ENCODE assay signal across 20 cellular contexts in the genomic region with DNA sequence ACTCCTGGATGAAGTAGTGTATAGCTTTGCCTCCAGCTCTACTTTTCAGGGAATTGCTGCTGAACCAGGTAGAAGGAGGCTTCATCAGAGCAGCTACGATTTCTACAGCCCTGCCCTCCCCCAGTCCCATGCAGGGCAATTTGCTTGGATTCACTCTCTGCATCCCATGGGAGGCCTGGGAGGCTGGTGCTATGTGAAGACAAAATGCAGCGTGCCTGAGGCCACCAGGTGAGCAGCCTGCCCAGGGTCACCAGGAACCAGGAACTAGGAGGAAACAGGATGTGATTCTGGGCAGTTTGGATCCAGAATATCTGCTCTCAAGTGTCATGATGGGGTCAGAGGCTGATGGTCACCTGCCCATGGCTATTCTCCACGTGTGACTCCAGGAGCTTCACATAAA.
DNase-seq lines count a peak whose midpoint lies in the region; ATAC-seq and TF ChIP-seq lines count a peak whose summit lies in the region.
"Had no signal": no experiment of that assay in that cellular context is flagged by ENCODE, and none has a peak within 500 bp of the region (broad histone marks: within the 10 kb centered on the region; RNA-seq: fewer than 3 reads in every experiment).

No MANE protein-coding gene starts in this region.

- no peaks in the 10 kb centered on the region for H3K36me3 ChIP-seq in RWPE2 (ENCODE audit: low read depth)
- no peaks in the 10 kb centered on the region for H3K36me3 ChIP-seq in neuronal stem cell (replicated peaks in 1 of 2; ENCODE audit: control insufficient read depth in 2 of 2, insufficient read depth in 2 of 2, low read length in 2 of 2)
- H3K36me3 ChIP-seq: BLaER1 had no signal

- H2AK5ac ChIP-seq in neuronal stem cell (ENCODE audit: low read depth, low read length), result no peak overlapping the region

- no peak overlapping the region for H3K23ac ChIP-seq in neuronal stem cell (ENCODE audit: low read depth, low read length, poor library complexity)

- H3K4me1 ChIP-seq in RWPE2 (ENCODE audit: insufficient read depth, poor library complexity, severe bottlenecking), result no peaks in the 10 kb centered on the region
- no peaks in the 10 kb centered on the region for H3K4me1 ChIP-seq in neuronal stem cell (ENCODE audit: control insufficient read depth in 2 of 2, insufficient read depth in 1 of 2, low read depth in 1 of 2, low read length in 2 of 2)

- H3K4ac ChIP-seq in neuronal stem cell (ENCODE audit: low read length), result no peak overlapping the region

- H3K4me3 ChIP-seq in RWPE2 (ENCODE audit: severe bottlenecking) (no peak overlapping the region), neuronal stem cell (ENCODE audit: low read length in 2 of 2) (no peak overlapping the region)
- H3K4me3 ChIP-seq: BLaER1, GM23338 had no signal

- H3K9me3 ChIP-seq in RWPE2 (ENCODE audit: severe bottlenecking) (no peaks in the 10 kb centered on the region), neuronal stem cell (replicated peaks in 1 of 2; ENCODE audit: control insufficient read depth in 2 of 2, insufficient read depth in 1 of 2, low read depth in 1 of 2, low read length in 2 of 2) (peaks cover 0 to 1% of the 10 kb centered on the region in 2 donors)

- peak; percentile 13 for DNase-seq in SIG-M5 treated with dmso at 0.1 percent for 504 hours (lab: John Stamatoyannopoulos, UW; ENCODE audit: unreplicated experiment)
- no peak for DNase-seq in SIG-M5 (lab: John Stamatoyannopoulos, UW)
- DNase-seq in RWPE2 (ENCODE audit: low spot score), result peak; percentile 73
- DNase-seq in neuronal stem cell (ENCODE audit: low spot score), result no peak
- no peak for DNase-seq in NCI-H1092 treated with DMSO at 0.1 percent for 48 hours (lab: John Stamatoyannopoulos, UW)
- DNase-seq in DMS79 treated with DMSO at 0.1 percent for 48 hours (lab: John Stamatoyannopoulos, UW), result no peak
- no peak for DNase-seq in naive thymus-derived CD8-positive, alpha-beta T cell
- DNase-seq in posterior cingulate gyrus, result no peak
- DNase-seq: CD4-positive, alpha-beta T cell; CD8-positive, alpha-beta memory T cell; DMS 273 treated with DMSO at 0.1 percent for 48 hours; DMS79; GF-D8; H9 had no signal

- no peak overlapping the region for H2BK15ac ChIP-seq in neuronal stem cell (ENCODE audit: low read length)

- no peak overlapping the region for H4K91ac ChIP-seq in neuronal stem cell (ENCODE audit: low read depth, low read length, poor library complexity)

- H3K4me2 ChIP-seq in neuronal stem cell (ENCODE audit: insufficient read depth, low read length, poor library complexity, severe bottlenecking), result no peak overlapping the region
- H3K4me2 ChIP-seq: BLaER1, GM23338 had no signal

- intact Hi-C loops in posterior cingulate gyrus (cut with DNase I), result no loop called here

- H3K27ac ChIP-seq in RWPE2 (ENCODE audit: poor library complexity, severe bottlenecking), result no peak overlapping the region
- H3K27ac ChIP-seq in neuronal stem cell (replicated peaks; ENCODE audit: low read length), result no peak overlapping the region
- H3K27ac ChIP-seq: 22Rv1, BLaER1 had no signal

- H3K18ac ChIP-seq in neuronal stem cell (ENCODE audit: low read length), result peak overlapping the region; percentile 55

- no peak overlapping the region for H2BK5ac ChIP-seq in neuronal stem cell (ENCODE audit: low read length)

- H2BK12ac ChIP-seq in neuronal stem cell (ENCODE audit: low read length), result no peak overlapping the region

- no peak overlapping the region for H3K9ac ChIP-seq in neuronal stem cell (ENCODE audit: low read depth, low read length, poor library complexity)
- H3K9ac ChIP-seq: BLaER1 had no signal

- no peak overlapping the region for H2AFZ ChIP-seq in neuronal stem cell (ENCODE audit: low read length)
- H2AFZ ChIP-seq: GM23338 had no signal

- ATAC-seq in RWPE2 (ENCODE audit: low read depth), result no peak
- no peak for ATAC-seq in naive thymus-derived CD8-positive, alpha-beta T cell
- ATAC-seq: GM23338, HCT116 had no signal

- WGBS in neuronal stem cell (ENCODE audit: extremely low coverage in 2 of 2, insufficient read length in 2 of 2, insufficient replicate concordance in 1 of 2), 2 donors, result no CpG with 5 or more reads among the region's 3 CpGs

- no peaks in the 10 kb centered on the region for H3K79me1 ChIP-seq in neuronal stem cell (ENCODE audit: low read depth, low read length)

- H3K9me3 Mint-ChIP-seq in naive thymus-derived CD8-positive, alpha-beta T cell, result no peaks in the 10 kb centered on the region
- H3K9me3 Mint-ChIP-seq: CD4-positive, alpha-beta T cell; H9 had no signal

- no peaks in the 10 kb centered on the region for H3K4me1 Mint-ChIP-seq in naive thymus-derived CD8-positive, alpha-beta T cell
- H3K4me1 Mint-ChIP-seq: B cell; CD14-positive monocyte; CD8-positive, alpha-beta memory T cell had no signal

- H3K27ac Mint-ChIP-seq in naive thymus-derived CD8-positive, alpha-beta T cell, result peak overlapping the region in 2 of 10 donors; percentile 65 to 85
- H3K27ac Mint-ChIP-seq: B cell; CD14-positive monocyte; CD4-positive, alpha-beta T cell; CD8-positive, alpha-beta memory T cell; GM23338; H9 had no signal

- H2BK120ac ChIP-seq in neuronal stem cell (ENCODE audit: low read depth, low read length), result no peak overlapping the region

- H3K36me3 Mint-ChIP-seq in naive thymus-derived CD8-positive, alpha-beta T cell, result no peaks in the 10 kb centered on the region
- H3K36me3 Mint-ChIP-seq: CD14-positive monocyte; CD8-positive, alpha-beta memory T cell had no signal

- no peak overlapping the region for H3K14ac ChIP-seq in neuronal stem cell (ENCODE audit: low read length)

- TF ChIP-seq CTCF in RWPE2 (IDR thresholded peaks at IDR 0.05; ENCODE audit: poor library complexity, severe bottlenecking), result no peak

- POLR2A ChIA-PET in naive thymus-derived CD8-positive, alpha-beta T cell (lab: Charles Lee), result no interaction called here

- H3K27me3 ChIP-seq in RWPE2 (ENCODE audit: insufficient read depth, poor library complexity, severe bottlenecking) (peaks cover 7% of the 10 kb centered on the region), neuronal stem cell (ENCODE audit: control insufficient read depth in 3 of 3, insufficient read depth in 3 of 3, low read depth in 1 of 3, low read length in 3 of 3) (peaks cover 0 to 16% (median 0%) of the 10 kb centered on the region in 3 experiments)
- H3K27me3 ChIP-seq: BLaER1 had no signal

- H4K8ac ChIP-seq in neuronal stem cell (ENCODE audit: low read depth, low read length), result no peak overlapping the region

- peaks cover 4 to 31% (median 19%) of the 10 kb centered on the region in 5 donors for H3K27me3 Mint-ChIP-seq in naive thymus-derived CD8-positive, alpha-beta T cell

- H3K4me3 Mint-ChIP-seq in naive thymus-derived CD8-positive, alpha-beta T cell, result no peak overlapping the region
- H3K4me3 Mint-ChIP-seq: B cell; CD14-positive monocyte; CD4-positive, alpha-beta T cell; CD8-positive, alpha-beta memory T cell; GM23338; H9 had no signal

Comparison
In these comparisons a context has a peak if more than half of its experiments do, and no peak if none do; other contexts are left out.
1. DNase-seq: peak in SIG-M5 treated with dmso at 0.1 percent for 504 hours (single experiment) and RWPE2 (single experiment); none in SIG-M5 (single experiment), neuronal stem cell (single experiment), NCI-H1092 treated with DMSO at 0.1 percent for 48 hours (single experiment), DMS79 treated with DMSO at 0.1 percent for 48 hours (single experiment), naive thymus-derived CD8-positive, alpha-beta T cell (0 of 10) and posterior cingulate gyrus (0 of 10).